ENCODE assay signal across 1 cellular context in the genomic region with DNA sequence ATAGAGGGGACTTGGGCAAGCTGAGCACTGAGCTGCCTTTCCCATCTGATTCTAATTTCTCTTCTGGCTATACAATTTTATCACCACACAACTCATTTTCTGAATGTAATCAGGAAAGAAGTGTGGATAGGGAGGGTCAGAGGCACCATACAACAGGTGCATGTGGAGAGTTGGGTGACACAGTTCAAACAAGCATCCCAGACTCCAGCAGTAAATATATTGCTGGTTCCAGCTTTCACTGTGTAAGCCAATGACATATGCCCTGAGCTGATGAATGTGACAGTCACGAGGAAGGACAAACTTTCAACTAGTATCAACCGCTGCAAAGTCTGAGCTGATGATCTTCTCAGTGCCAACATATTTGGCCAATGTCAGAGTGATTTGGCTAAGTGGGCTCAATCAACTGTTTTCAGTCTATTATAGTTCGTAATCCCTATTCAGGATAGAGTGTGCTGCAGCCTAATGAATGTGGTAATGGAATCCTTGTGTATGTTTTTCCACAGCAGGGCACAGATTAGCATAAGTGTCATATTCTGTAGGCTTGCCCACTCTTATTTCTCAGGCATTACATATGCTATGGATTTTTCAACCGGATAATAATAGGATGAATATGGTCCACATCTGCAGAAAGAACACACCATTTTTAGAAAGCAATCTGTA.
A peak's percentile ranks its signal among the peaks of the same experiment; 100 is the strongest.
TF ChIP-seq lines count a peak whose summit lies in the region.

No MANE protein-coding gene starts in this region.

TF ChIP-seq in HEK293, 187 proteins besides CTCF, POLR2A, EP300 and RAD21 (continued from another document and continues in another):
- TF ChIP-seq ZFP37 (tag by site-specific recombination; IDR thresholded peaks at IDR 0.05) (no peak), ZNF302 (tag by site-specific recombination; IDR thresholded peaks at IDR 0.05; ENCODE audit: low read depth) (no peak), ZNF335 (tag by site-specific recombination; conservative IDR thresholded peaks at IDR 0.05) (no peak), ZNF112 (tag by site-specific recombination; IDR thresholded peaks at IDR 0.05) (no peak), ZNF610 (tag by site-specific recombination; IDR thresholded peaks at IDR 0.05; ENCODE audit: borderline replicate concordance) (no peak), YY1 (tag by site-specific recombination; IDR thresholded peaks at IDR 0.05) (no peak), ZNF670 (tag by site-specific recombination; IDR thresholded peaks at IDR 0.05; ENCODE audit: low read depth) (no peak), ZNF777 (tag by site-specific recombination; IDR thresholded peaks at IDR 0.05; ENCODE audit: borderline replicate concordance) (no peak), ZBTB48 (tag by site-specific recombination; IDR thresholded peaks at IDR 0.05) (no peak), ZNF16 (tag by site-specific recombination; IDR thresholded peaks at IDR 0.05; ENCODE audit: low read depth) (no peak), HOXD13 (CRISPR knock-in tag; IDR thresholded peaks at IDR 0.05; ENCODE audit: borderline replicate concordance) (no peak), GLIS1 (tag by site-specific recombination; IDR thresholded peaks at IDR 0.05) (no peak), ZXDB (tag by site-specific recombination; IDR thresholded peaks at IDR 0.05) (no peak), ZNF157 (tag by site-specific recombination; IDR thresholded peaks at IDR 0.05) (no peak), ZNF596 (tag by site-specific recombination; IDR thresholded peaks at IDR 0.05) (no peak), ZNF146 (tag by site-specific recombination; IDR thresholded peaks at IDR 0.05) (no peak), ZNF324 (tag by site-specific recombination; IDR thresholded peaks at IDR 0.05) (no peak), MYNN (tag by site-specific recombination; IDR thresholded peaks at IDR 0.05; ENCODE audit: borderline replicate concordance) (no peak), MZF1 (tag by site-specific recombination; IDR thresholded peaks at IDR 0.05; ENCODE audit: borderline replicate concordance) (no peak), ZNF623 (tag by site-specific recombination; IDR thresholded peaks at IDR 0.05) (no peak), ZNF19 (tag by site-specific recombination; IDR thresholded peaks at IDR 0.05; ENCODE audit: low read depth) (no peak), OSR2 (tag by site-specific recombination; IDR thresholded peaks at IDR 0.05) (peak; percentile 73), ZBTB21 (tag by site-specific recombination; IDR thresholded peaks at IDR 0.05) (no peak), ZNF544 (tag by site-specific recombination; IDR thresholded peaks at IDR 0.05) (no peak), GLIS2 (tag by site-specific recombination; IDR thresholded peaks at IDR 0.05) (no peak), ZNF677 (tag by site-specific recombination; IDR thresholded peaks at IDR 0.05) (no peak), TRIM28 (IDR thresholded peaks at IDR 0.05; ENCODE audit: borderline replicate concordance, low read length) (peak; percentile 80)
- TF ChIP-seq, protein P1, sequence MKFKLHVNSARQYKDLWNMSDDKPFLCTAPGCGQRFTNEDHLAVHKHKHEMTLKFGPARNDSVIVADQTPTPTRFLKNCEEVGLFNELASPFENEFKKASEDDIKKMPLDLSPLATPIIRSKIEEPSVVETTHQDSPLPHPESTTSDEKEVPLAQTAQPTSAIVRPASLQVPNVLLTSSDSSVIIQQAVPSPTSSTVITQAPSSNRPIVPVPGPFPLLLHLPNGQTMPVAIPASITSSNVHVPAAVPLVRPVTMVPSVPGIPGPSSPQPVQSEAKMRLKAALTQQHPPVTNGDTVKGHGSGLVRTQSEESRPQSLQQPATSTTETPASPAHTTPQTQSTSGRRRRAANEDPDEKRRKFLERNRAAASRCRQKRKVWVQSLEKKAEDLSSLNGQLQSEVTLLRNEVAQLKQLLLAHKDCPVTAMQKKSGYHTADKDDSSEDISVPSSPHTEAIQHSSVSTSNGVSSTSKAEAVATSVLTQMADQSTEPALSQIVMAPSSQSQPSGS (tag by site-specific recombination; IDR thresholded peaks at IDR 0.05; ENCODE audit: low read depth): 0 out of 2 replicates have a peak, but pooled peaks have one; percentile 13
- TF ChIP-seq, protein P2, sequence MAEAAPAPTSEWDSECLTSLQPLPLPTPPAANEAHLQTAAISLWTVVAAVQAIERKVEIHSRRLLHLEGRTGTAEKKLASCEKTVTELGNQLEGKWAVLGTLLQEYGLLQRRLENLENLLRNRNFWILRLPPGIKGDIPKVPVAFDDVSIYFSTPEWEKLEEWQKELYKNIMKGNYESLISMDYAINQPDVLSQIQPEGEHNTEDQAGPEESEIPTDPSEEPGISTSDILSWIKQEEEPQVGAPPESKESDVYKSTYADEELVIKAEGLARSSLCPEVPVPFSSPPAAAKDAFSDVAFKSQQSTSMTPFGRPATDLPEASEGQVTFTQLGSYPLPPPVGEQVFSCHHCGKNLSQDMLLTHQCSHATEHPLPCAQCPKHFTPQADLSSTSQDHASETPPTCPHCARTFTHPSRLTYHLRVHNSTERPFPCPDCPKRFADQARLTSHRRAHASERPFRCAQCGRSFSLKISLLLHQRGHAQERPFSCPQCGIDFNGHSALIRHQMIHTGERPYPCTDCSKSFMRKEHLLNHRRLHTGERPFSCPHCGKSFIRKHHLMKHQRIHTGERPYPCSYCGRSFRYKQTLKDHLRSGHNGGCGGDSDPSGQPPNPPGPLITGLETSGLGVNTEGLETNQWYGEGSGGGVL (tag by site-specific recombination; IDR thresholded peaks at IDR 0.05): no peak
- TF ChIP-seq, protein P3, sequence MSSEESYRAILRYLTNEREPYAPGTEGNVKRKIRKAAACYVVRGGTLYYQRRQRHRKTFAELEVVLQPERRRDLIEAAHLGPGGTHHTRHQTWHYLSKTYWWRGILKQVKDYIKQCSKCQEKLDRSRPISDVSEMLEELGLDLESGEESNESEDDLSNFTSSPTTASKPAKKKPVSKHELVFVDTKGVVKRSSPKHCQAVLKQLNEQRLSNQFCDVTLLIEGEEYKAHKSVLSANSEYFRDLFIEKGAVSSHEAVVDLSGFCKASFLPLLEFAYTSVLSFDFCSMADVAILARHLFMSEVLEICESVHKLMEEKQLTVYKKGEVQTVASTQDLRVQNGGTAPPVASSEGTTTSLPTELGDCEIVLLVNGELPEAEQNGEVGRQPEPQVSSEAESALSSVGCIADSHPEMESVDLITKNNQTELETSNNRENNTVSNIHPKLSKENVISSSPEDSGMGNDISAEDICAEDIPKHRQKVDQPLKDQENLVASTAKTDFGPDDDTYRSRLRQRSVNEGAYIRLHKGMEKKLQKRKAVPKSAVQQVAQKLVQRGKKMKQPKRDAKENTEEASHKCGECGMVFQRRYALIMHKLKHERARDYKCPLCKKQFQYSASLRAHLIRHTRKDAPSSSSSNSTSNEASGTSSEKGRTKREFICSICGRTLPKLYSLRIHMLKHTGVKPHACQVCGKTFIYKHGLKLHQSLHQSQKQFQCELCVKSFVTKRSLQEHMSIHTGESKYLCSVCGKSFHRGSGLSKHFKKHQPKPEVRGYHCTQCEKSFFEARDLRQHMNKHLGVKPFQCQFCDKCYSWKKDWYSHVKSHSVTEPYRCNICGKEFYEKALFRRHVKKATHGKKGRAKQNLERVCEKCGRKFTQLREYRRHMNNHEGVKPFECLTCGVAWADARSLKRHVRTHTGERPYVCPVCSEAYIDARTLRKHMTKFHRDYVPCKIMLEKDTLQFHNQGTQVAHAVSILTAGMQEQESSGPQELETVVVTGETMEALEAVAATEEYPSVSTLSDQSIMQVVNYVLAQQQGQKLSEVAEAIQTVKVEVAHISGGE (tag by site-specific recombination; conservative IDR thresholded peaks at IDR 0.05; ENCODE audit: low read depth): no peak
- TF ChIP-seq, protein P4, sequence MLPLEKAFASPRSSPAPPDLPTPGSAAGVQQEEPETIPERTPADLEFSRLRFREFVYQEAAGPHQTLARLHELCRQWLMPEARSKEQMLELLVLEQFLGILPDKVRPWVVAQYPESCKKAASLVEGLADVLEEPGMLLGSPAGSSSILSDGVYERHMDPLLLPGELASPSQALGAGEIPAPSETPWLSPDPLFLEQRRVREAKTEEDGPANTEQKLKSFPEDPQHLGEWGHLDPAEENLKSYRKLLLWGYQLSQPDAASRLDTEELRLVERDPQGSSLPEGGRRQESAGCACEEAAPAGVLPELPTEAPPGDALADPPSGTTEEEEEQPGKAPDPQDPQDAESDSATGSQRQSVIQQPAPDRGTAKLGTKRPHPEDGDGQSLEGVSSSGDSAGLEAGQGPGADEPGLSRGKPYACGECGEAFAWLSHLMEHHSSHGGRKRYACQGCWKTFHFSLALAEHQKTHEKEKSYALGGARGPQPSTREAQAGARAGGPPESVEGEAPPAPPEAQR (tag by site-specific recombination; IDR thresholded peaks at IDR 0.05): no peak
- TF ChIP-seq, protein P5, sequence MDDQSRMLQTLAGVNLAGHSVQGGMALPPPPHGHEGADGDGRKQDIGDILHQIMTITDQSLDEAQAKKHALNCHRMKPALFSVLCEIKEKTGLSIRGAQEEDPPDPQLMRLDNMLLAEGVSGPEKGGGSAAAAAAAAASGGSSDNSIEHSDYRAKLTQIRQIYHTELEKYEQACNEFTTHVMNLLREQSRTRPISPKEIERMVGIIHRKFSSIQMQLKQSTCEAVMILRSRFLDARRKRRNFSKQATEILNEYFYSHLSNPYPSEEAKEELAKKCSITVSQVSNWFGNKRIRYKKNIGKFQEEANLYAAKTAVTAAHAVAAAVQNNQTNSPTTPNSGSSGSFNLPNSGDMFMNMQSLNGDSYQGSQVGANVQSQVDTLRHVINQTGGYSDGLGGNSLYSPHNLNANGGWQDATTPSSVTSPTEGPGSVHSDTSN (CRISPR knock-in tag; IDR thresholded peaks at IDR 0.05): no peak
- TF ChIP-seq, protein P6, sequence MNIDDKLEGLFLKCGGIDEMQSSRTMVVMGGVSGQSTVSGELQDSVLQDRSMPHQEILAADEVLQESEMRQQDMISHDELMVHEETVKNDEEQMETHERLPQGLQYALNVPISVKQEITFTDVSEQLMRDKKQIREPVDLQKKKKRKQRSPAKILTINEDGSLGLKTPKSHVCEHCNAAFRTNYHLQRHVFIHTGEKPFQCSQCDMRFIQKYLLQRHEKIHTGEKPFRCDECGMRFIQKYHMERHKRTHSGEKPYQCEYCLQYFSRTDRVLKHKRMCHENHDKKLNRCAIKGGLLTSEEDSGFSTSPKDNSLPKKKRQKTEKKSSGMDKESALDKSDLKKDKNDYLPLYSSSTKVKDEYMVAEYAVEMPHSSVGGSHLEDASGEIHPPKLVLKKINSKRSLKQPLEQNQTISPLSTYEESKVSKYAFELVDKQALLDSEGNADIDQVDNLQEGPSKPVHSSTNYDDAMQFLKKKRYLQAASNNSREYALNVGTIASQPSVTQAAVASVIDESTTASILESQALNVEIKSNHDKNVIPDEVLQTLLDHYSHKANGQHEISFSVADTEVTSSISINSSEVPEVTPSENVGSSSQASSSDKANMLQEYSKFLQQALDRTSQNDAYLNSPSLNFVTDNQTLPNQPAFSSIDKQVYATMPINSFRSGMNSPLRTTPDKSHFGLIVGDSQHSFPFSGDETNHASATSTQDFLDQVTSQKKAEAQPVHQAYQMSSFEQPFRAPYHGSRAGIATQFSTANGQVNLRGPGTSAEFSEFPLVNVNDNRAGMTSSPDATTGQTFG (tag by site-specific recombination; IDR thresholded peaks at IDR 0.05; ENCODE audit: borderline replicate concordance): no peak
- TF ChIP-seq, protein P7, sequence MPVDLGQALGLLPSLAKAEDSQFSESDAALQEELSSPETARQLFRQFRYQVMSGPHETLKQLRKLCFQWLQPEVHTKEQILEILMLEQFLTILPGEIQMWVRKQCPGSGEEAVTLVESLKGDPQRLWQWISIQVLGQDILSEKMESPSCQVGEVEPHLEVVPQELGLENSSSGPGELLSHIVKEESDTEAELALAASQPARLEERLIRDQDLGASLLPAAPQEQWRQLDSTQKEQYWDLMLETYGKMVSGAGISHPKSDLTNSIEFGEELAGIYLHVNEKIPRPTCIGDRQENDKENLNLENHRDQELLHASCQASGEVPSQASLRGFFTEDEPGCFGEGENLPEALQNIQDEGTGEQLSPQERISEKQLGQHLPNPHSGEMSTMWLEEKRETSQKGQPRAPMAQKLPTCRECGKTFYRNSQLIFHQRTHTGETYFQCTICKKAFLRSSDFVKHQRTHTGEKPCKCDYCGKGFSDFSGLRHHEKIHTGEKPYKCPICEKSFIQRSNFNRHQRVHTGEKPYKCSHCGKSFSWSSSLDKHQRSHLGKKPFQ (tag by site-specific recombination; IDR thresholded peaks at IDR 0.05): 0 out of 2 replicates have a peak, but pooled peaks have one; percentile 29
- TF ChIP-seq, protein P8, sequence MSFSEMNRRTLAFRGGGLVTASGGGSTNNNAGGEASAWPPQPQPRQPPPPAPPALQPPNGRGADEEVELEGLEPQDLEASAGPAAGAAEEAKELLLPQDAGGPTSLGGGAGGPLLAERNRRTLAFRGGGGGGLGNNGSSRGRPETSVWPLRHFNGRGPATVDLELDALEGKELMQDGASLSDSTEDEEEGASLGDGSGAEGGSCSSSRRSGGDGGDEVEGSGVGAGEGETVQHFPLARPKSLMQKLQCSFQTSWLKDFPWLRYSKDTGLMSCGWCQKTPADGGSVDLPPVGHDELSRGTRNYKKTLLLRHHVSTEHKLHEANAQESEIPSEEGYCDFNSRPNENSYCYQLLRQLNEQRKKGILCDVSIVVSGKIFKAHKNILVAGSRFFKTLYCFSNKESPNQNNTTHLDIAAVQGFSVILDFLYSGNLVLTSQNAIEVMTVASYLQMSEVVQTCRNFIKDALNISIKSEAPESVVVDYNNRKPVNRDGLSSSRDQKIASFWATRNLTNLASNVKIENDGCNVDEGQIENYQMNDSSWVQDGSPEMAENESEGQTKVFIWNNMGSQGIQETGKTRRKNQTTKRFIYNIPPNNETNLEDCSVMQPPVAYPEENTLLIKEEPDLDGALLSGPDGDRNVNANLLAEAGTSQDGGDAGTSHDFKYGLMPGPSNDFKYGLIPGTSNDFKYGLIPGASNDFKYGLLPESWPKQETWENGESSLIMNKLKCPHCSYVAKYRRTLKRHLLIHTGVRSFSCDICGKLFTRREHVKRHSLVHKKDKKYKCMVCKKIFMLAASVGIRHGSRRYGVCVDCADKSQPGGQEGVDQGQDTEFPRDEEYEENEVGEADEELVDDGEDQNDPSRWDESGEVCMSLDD (tag by site-specific recombination; IDR thresholded peaks at IDR 0.05): no peak
- TF ChIP-seq, protein P9, sequence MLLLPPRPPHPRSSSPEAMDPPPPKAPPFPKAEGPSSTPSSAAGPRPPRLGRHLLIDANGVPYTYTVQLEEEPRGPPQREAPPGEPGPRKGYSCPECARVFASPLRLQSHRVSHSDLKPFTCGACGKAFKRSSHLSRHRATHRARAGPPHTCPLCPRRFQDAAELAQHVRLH (tag by site-specific recombination; IDR thresholded peaks at IDR 0.05): no peak
- TF ChIP-seq, protein P10, sequence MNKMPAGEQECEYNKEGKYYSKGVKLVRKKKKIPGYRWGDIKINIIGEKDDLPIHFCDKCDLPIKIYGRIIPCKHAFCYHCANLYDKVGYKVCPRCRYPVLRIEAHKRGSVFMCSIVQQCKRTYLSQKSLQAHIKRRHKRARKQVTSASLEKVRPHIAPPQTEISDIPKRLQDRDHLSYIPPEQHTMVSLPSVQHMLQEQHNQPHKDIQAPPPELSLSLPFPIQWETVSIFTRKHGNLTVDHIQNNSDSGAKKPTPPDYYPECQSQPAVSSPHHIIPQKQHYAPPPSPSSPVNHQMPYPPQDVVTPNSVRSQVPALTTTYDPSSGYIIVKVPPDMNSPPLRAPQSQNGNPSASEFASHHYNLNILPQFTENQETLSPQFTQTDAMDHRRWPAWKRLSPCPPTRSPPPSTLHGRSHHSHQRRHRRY (tag by site-specific recombination; IDR thresholded peaks at IDR 0.05): no peak
- TF ChIP-seq, protein P11, sequence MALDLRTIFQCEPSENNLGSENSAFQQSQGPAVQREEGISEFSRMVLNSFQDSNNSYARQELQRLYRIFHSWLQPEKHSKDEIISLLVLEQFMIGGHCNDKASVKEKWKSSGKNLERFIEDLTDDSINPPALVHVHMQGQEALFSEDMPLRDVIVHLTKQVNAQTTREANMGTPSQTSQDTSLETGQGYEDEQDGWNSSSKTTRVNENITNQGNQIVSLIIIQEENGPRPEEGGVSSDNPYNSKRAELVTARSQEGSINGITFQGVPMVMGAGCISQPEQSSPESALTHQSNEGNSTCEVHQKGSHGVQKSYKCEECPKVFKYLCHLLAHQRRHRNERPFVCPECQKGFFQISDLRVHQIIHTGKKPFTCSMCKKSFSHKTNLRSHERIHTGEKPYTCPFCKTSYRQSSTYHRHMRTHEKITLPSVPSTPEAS (tag by site-specific recombination; IDR thresholded peaks at IDR 0.05): no peak
